Comparison of ENCODE assay signal across 8 cellular contexts in genomic region chr5:157142317-157143126, GRCh38. TPM values are rescaled to one million over a fixed set of nuclear protein-coding genes. Genes with fewer than 3 reads are reported as not detected.
A peak's percentile ranks its signal among the peaks of the same experiment; 100 is the strongest.
DNase-seq lines count a peak whose midpoint lies in the region; ATAC-seq and TF ChIP-seq lines count a peak whose summit lies in the region.

A gene with protein sequence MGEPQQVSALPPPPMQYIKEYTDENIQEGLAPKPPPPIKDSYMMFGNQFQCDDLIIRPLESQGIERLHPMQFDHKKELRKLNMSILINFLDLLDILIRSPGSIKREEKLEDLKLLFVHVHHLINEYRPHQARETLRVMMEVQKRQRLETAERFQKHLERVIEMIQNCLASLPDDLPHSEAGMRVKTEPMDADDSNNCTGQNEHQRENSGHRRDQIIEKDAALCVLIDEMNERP (minus strand): TSS chr5:157142865. CDS start chr5:157139431, 3,434 bp downstream.

- peaks cover 5% of the 10 kb centered on the region for H3K27me3 Mint-ChIP-seq in GM23338 (ENCODE audit: insufficient read depth, low read depth, poor library complexity)
- no peaks in the 10 kb centered on the region for H3K27me3 Mint-ChIP-seq in naive thymus-derived CD8-positive, alpha-beta T cell

- H4K20me1 ChIP-seq in DOHH2 (ENCODE audit: control insufficient read depth, insufficient read depth, low read depth, low read length) = no peaks in the 10 kb centered on the region
- H4K20me1 ChIP-seq in GM23338 (replicated peaks; ENCODE audit: insufficient read depth) = no peaks in the 10 kb centered on the region

- POLR2A ChIA-PET in naive thymus-derived CD8-positive, alpha-beta T cell (lab: Charles Lee) = interaction anchor here (0.8 to 3.2 kb wide), 50 partner anchors 8 to 589 kb away, joined by 3 to 31 read pairs (median 5); partner anchors contain the start of genes HAVCR2, ITK and THG1L

- peaks cover 28% of the 10 kb centered on the region for H3K36me3 Mint-ChIP-seq in GM23338 (ENCODE audit: low read depth)
- peaks cover 16 to 32% (median 29%) of the 10 kb centered on the region in 3 donors for H3K36me3 Mint-ChIP-seq in naive thymus-derived CD8-positive, alpha-beta T cell

- H3K9me3 ChIP-seq in DOHH2 (ENCODE audit: control insufficient read depth, insufficient read depth, low read length) = no peaks in the 10 kb centered on the region

- peaks cover 7% of the 10 kb centered on the region; the same call in 2 of the 3 replicates for H3K4me1 Mint-ChIP-seq in GM23338
- H3K4me1 Mint-ChIP-seq in naive thymus-derived CD8-positive, alpha-beta T cell = peaks cover 16 to 38% (median 35%) of the 10 kb centered on the region in 4 donors

- H3K4me3 Mint-ChIP-seq in GM23338 = peak within 1 kb of the TSS; percentile 86
- H3K4me3 Mint-ChIP-seq in naive thymus-derived CD8-positive, alpha-beta T cell = peak within 1 kb of the TSS; percentile 92 to 99 (median 96)

- DNase-seq in GM23338 (ENCODE audit: low spot score) (peak; percentile 99), LHCN-M2 (ENCODE audit: low read depth) (peak; percentile 99), RPMI8226 (peak; percentile 99), fibroblast of mammary gland (ENCODE audit: low read depth) (peak; percentile 100)
- DNase-seq in activated T-helper 1 cell treated with anti-CD3 and anti-CD28 coated beads, Interleukin-2, amount 50 U/mL, for 16 hours (ENCODE audit: low read depth in 1 of 2, low spot score in 1 of 2) = peak; percentile 70 to 86
- DNase-seq in naive thymus-derived CD8-positive, alpha-beta T cell = peak; percentile 71 to 98 (median 93)
- peak; percentile 71 to 96 (median 93) for DNase-seq in stimulated activated naive CD4-positive, alpha-beta T cell (lab: John Stamatoyannopoulos, UW)

- H3K4me3 ChIP-seq in DOHH2 (ENCODE audit: low read length) (peak within 1 kb of the TSS; percentile 91), GM23338 (peak within 1 kb of the TSS; percentile 63), fibroblast of mammary gland (ENCODE audit: control insufficient read depth, low read depth, low read length) (peak within 1 kb of the TSS; percentile 96)

- H3K79me2 ChIP-seq in DOHH2 (ENCODE audit: control insufficient read depth, low read length) = peaks cover 51% of the 10 kb centered on the region
- H3K79me2 ChIP-seq in GM23338 (replicated peaks; ENCODE audit: insufficient read depth) = peaks cover 36% of the 10 kb centered on the region

- TF ChIP-seq CTCF in DOHH2 (IDR thresholded peaks at IDR 0.05; ENCODE audit: low read depth, low read length, poor library complexity, severe bottlenecking) = no peak
- no peak for TF ChIP-seq CTCF in GM23338 (conservative IDR thresholded peaks at IDR 0.05; ENCODE audit: low read depth in 2 of 2)
- TF ChIP-seq CTCF in fibroblast of mammary gland (conservative IDR thresholded peaks at IDR 0.05; ENCODE audit: control insufficient read depth, insufficient read depth, low read depth, low read length) = no peak

- peak within 1 kb of the TSS; percentile 26; the same call in 1 of the 2 replicates for H2AFZ ChIP-seq in GM23338

- peak; percentile 100 for ATAC-seq in GM23338
- ATAC-seq in naive thymus-derived CD8-positive, alpha-beta T cell = peak; percentile 95 to 96

- no peaks in the 10 kb centered on the region for H3K9me3 Mint-ChIP-seq in GM23338
- H3K9me3 Mint-ChIP-seq in naive thymus-derived CD8-positive, alpha-beta T cell = peaks cover 0 to 5% (median 0%) of the 10 kb centered on the region in 9 donors

- H3K4me1 ChIP-seq in DOHH2 (ENCODE audit: control insufficient read depth, low read length) (peaks cover 22% of the 10 kb centered on the region), GM23338 (ENCODE audit: insufficient read depth) (peaks cover 4% of the 10 kb centered on the region; the same call in 1 of the 2 replicates)

- H3K27ac ChIP-seq in DOHH2 (ENCODE audit: low read depth, low read length) = peak within 1 kb of the TSS; percentile 68
- peak within 1 kb of the TSS; percentile 41; the same call in 1 of the 2 replicates for H3K27ac ChIP-seq in GM23338 (ENCODE audit: low read depth)

- H3K27ac Mint-ChIP-seq in GM23338 = peak within 1 kb of the TSS; percentile 98
- peak within 1 kb of the TSS; percentile 93 to 100 (median 97) for H3K27ac Mint-ChIP-seq in naive thymus-derived CD8-positive, alpha-beta T cell

- H3K36me3 ChIP-seq in DOHH2 (ENCODE audit: control insufficient read depth, low read length) (peaks cover 36% of the 10 kb centered on the region), GM23338 (ENCODE audit: insufficient read depth) (peaks cover 5% of the 10 kb centered on the region)

- H3F3A ChIP-seq in DOHH2 (ENCODE audit: control insufficient read depth, insufficient read depth) = peaks cover 5% of the 10 kb centered on the region; the same call in 1 of the 2 replicates
- H3F3A ChIP-seq in GM23338 (replicated peaks; ENCODE audit: low read depth) = no peaks in the 10 kb centered on the region

- no peaks in the 10 kb centered on the region for H3K27me3 ChIP-seq in DOHH2 (ENCODE audit: control insufficient read depth, low read length)
- H3K27me3 ChIP-seq in GM23338 (ENCODE audit: insufficient read depth) = no peaks in the 10 kb centered on the region

- H3K9me2 ChIP-seq in DOHH2 (replicated peaks; ENCODE audit: control insufficient read depth, low read length) (no peaks in the 10 kb centered on the region), GM23338 (ENCODE audit: insufficient read depth) (no peaks in the 10 kb centered on the region)

- H3K4me2 ChIP-seq in DOHH2 (ENCODE audit: low read length) (peak within 1 kb of the TSS; percentile 85), GM23338 (peak within 1 kb of the TSS; percentile 79)

TF ChIP-seq in GM23338, 12 proteins besides CTCF, POLR2A, EP300 and RAD21:
- TF ChIP-seq, protein P1, sequence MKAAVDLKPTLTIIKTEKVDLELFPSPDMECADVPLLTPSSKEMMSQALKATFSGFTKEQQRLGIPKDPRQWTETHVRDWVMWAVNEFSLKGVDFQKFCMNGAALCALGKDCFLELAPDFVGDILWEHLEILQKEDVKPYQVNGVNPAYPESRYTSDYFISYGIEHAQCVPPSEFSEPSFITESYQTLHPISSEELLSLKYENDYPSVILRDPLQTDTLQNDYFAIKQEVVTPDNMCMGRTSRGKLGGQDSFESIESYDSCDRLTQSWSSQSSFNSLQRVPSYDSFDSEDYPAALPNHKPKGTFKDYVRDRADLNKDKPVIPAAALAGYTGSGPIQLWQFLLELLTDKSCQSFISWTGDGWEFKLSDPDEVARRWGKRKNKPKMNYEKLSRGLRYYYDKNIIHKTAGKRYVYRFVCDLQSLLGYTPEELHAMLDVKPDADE (IDR thresholded peaks at IDR 0.05) = peak; percentile 22; the same call in 1 of the 2 replicates
- peak; percentile 92 for TF ChIP-seq POLR2AphosphoS5 (IDR thresholded peaks at IDR 0.05; ENCODE audit: low read depth)
- TF ChIP-seq EZH2phosphoT487 (IDR thresholded peaks at IDR 0.05; ENCODE audit: unreplicated experiment) = no peak
- no peak for TF ChIP-seq NANOG (IDR thresholded peaks at IDR 0.05; ENCODE audit: borderline replicate concordance)
- no peak for TF ChIP-seq ZNF114 (CRISPR knock-in tag; IDR thresholded peaks at IDR 0.05)
- peak; percentile 70 for TF ChIP-seq CREB1 (CRISPR knock-in tag; IDR thresholded peaks at IDR 0.05; ENCODE audit: low read depth)
TF ChIP-seq in GM23338: peak in this region for 3.

RNA-seq across cellular contexts. Expression of the gene that starts here (rescaled TPM):
- total RNA-seq in GM23338 (2014; rRNA removed; shearing (Covaris generic)) = 9.7 and 11.6 TPM in 2 replicates
- 31.7 and 34.4 TPM in 2 replicates for polyA plus RNA-seq in GM23338 (2016; fragmentation: Nextera tagmentation; extraction: Ambion mirVana)
- 11.5 and 13.0 TPM in 2 replicates for total RNA-seq in LHCN-M2 (2014; rRNA removed)
- polyA plus RNA-seq in LHCN-M2 (2012) = 8.5 TPM
- 10 to 100 TPM; 18.2 to 18.7 TPM for total RNA-seq in naive thymus-derived CD8-positive, alpha-beta T cell
- polyA plus RNA-seq in naive thymus-derived CD8-positive, alpha-beta T cell = 10 to 100 TPM; 12.0 to 18.2 (median 15.0) TPM

Comparison
In these comparisons a context has a peak if more than half of its experiments do, and no peak if none do; other contexts are left out.
1. Peak in every context shown above with its lines: DNase-seq, ATAC-seq, H3K4me3 ChIP-seq and H3K27ac ChIP-seq.